32 cellular contexts compared by ENCODE assay signal in genomic region chr16:87286839-87287626, GRCh38.
"Had no signal": no experiment of that assay in that cellular context is flagged by ENCODE, and none has a peak within 500 bp of the region (broad histone marks: within the 10 kb centered on the region; RNA-seq: fewer than 3 reads in every experiment).

No MANE protein-coding gene starts in this region.

- DNase-seq: naive thymus-derived CD8-positive, alpha-beta T cell; nephron progenitor cell; nucleus accumbens; ovary; psoas muscle; right cardiac atrium; spleen; stimulated activated CD4-positive, alpha-beta T cell treated with anti-CD3 and anti-CD28 coated beads, Interleukin-12 subunit alpha, Interleukin-12 subunit beta, amount 100 ng/mL, for 4 hours; stimulated activated CD4-positive, alpha-beta T cell treated with anti-CD3 and anti-CD28 coated beads, Interleukin-1b, Interleukin-23, amount 100 ng/mL, for 48 hours; stimulated activated CD4-positive, alpha-beta T cell treated with anti-CD3 and anti-CD28 coated beads, Interleukin-4, amount 100 ng/mL, for 1 hour; stimulated activated CD4-positive, alpha-beta T cell treated with anti-CD3 and anti-CD28 coated beads, Interleukin-4, amount 100 ng/mL, for 4 hours; stimulated activated CD8-positive, alpha-beta memory T cell treated with anti-CD3 and anti-CD28 coated beads, Interleukin-4, amount 100 ng/mL, for 48 hours; stimulated activated naive CD4-positive, alpha-beta T cell; stimulated activated naive CD8-positive, alpha-beta T cell treated with anti-CD3 and anti-CD28 coated beads, Interleukin-15, amount 100 ng/mL, for 72 hours; stimulated activated naive CD8-positive, alpha-beta T cell treated with anti-CD3 and anti-CD28 coated beads, Interleukin-15, Interleukin-2, amounts not matched to agents 100 U/mL and 50 U/mL, for 24 hours; substantia nigra; testis; tibial artery; transverse colon; upper lobe of right lung; uterus had no signal

- H3K27me3 ChIP-seq: neutrophil, ovary, spleen, suprapubic skin, testis, tibial artery, transverse colon, upper lobe of right lung, uterus had no signal

- H3K9me3 Mint-ChIP-seq: natural killer cell treated with Interleukin-12 subunit alpha and Interleukin-12 subunit beta and Interleukin-15 and Interleukin-18, amount 100 ng/mL, for 72 hours had no signal

- H3K4me1 ChIP-seq: parathyroid adenoma, psoas muscle, spleen, suprapubic skin, testis, tibial artery, transverse colon, upper lobe of right lung, uterus had no signal

- H3K36me3 ChIP-seq: neutrophil, ovary, spleen, suprapubic skin, tibial artery, transverse colon, upper lobe of right lung, uterus had no signal

- H3K4me2 ChIP-seq: smooth muscle cell had no signal

- H3K4me3 ChIP-seq: ovary, psoas muscle, skin epidermis, smooth muscle cell, spleen, suprapubic skin, testis, tibial artery, transverse colon, upper lobe of right lung, uterus had no signal

- H3K79me2 ChIP-seq: parathyroid adenoma had no signal

- H3K36me3 Mint-ChIP-seq: natural killer cell treated with Interleukin-12 subunit alpha and Interleukin-12 subunit beta and Interleukin-15 and Interleukin-18, amount 100 ng/mL, for 72 hours had no signal

- H3K4me3 Mint-ChIP-seq: naive thymus-derived CD8-positive, alpha-beta T cell; natural killer cell treated with Interleukin-12 subunit alpha and Interleukin-12 subunit beta and Interleukin-15 and Interleukin-18, amount 100 ng/mL, for 72 hours; nephron progenitor cell; neural crest cell; stimulated activated memory B cell treated with anti-CD40 and anti-IgM and Interleukin-4, amounts not matched to agents 10 μg/mL and 1 μg/mL and 100 μg/mL, for 72 hours; stimulated activated naive CD8-positive, alpha-beta T cell treated with anti-CD3 and anti-CD28 coated beads, Interleukin-15, amount 100 ng/mL, for 72 hours; type B pancreatic cell had no signal

- H2AFZ ChIP-seq: parathyroid adenoma had no signal

- H3K27me3 Mint-ChIP-seq: natural killer cell treated with Interleukin-12 subunit alpha and Interleukin-12 subunit beta and Interleukin-15 and Interleukin-18, amount 100 ng/mL, for 72 hours; stimulated activated memory B cell treated with anti-CD40 and anti-IgM and Interleukin-4, amounts not matched to agents 10 μg/mL and 1 μg/mL and 100 μg/mL, for 72 hours; stimulated activated naive CD8-positive, alpha-beta T cell treated with anti-CD3 and anti-CD28 coated beads, Interleukin-15, amount 100 ng/mL, for 72 hours had no signal

- H3K27ac Mint-ChIP-seq: natural killer cell treated with Interleukin-12 subunit alpha and Interleukin-12 subunit beta and Interleukin-15 and Interleukin-18, amount 100 ng/mL, for 72 hours; nephron progenitor cell; progenitor cell of endocrine pancreas; stimulated activated memory B cell treated with anti-CD40 and anti-IgM and Interleukin-4, amounts not matched to agents 10 μg/mL and 1 μg/mL and 100 μg/mL, for 72 hours; type B pancreatic cell had no signal

- H3K9me3 ChIP-seq: neutrophil, ovary, psoas muscle, testis, tibial artery, transverse colon, upper lobe of right lung, uterus had no signal

- H3K4me1 Mint-ChIP-seq: naive thymus-derived CD8-positive, alpha-beta T cell; neural crest cell; stimulated activated memory B cell treated with anti-CD40 and anti-IgM and Interleukin-4, amounts not matched to agents 10 μg/mL and 1 μg/mL and 100 μg/mL, for 72 hours; stimulated activated naive CD8-positive, alpha-beta T cell treated with anti-CD3 and anti-CD28 coated beads, Interleukin-15, amount 100 ng/mL, for 72 hours had no signal

- ATAC-seq: naive thymus-derived CD8-positive, alpha-beta T cell; natural killer cell treated with Interleukin-12 subunit alpha and Interleukin-12 subunit beta and Interleukin-15 and Interleukin-18, amount 100 ng/mL, for 72 hours; psoas muscle; right cardiac atrium; sciatic nerve; stimulated activated memory B cell treated with anti-CD40 and anti-IgM and Interleukin-4, amounts not matched to agents 10 μg/mL and 1 μg/mL and 100 μg/mL, for 72 hours; stimulated activated naive CD8-positive, alpha-beta T cell treated with anti-CD3 and anti-CD28 coated beads, Interleukin-15, amount 100 ng/mL, for 72 hours; stimulated activated naive CD8-positive, alpha-beta T cell treated with anti-CD3 and anti-CD28 coated beads, Interleukin-15, Interleukin-2, amounts not matched to agents 100 U/mL and 50 U/mL, for 24 hours; upper lobe of right lung had no signal

- H3K27ac ChIP-seq: neutrophil, ovary, parathyroid adenoma, psoas muscle, skin epidermis, spleen, suprapubic skin, testis, tibial artery, transverse colon, upper lobe of right lung, uterus had no signal

- H3K9ac ChIP-seq: parathyroid adenoma had no signal
